8 cellular contexts compared by ENCODE assay signal in the genomic region with DNA sequence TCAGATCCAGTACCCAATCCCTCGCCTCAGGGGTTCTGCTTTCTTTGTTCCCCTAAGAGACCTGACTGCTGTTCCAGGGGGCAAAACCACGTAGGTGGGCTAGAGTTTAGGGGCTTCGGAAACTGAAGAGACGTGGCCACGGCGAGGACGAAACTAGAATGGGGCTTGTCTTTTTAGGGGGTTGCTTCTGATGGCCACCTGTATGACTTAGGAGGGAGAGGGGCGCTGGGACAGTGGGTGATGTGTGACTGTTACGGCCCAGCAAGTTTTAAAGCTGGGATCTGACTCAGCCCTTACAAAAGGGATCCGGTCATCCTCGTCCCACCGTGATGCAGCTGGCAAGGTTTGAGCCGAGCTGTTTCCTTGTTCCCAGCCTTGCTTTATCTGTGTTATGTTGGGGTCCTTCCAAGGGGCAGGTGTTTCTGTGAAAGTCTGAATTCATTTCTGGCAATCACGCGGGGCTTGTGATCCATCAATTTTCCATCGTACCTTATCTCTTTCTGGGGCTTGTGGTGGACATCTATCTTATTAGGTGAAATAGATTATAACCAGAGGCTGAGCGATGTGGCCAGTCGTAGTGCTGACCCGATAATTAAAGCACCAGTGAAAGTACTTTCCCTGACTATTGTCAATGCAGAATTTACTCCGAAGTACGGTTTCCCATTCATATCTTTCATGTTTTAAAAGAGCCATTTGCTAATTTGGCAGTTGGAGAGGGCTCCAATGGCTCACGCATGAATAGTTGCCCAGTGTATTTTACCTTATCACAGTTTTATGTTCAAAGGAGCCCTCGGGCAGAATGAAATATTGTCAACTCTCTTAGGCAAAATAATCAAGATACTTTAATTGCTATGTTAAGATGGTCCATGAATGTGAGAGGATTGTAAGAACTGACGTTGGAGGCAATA. TPM values are rescaled to one million over a fixed set of nuclear protein-coding genes. Genes with fewer than 3 reads are reported as not detected.
DNase-seq lines count a peak whose midpoint lies in the region; ATAC-seq and TF ChIP-seq lines count a peak whose summit lies in the region.

No MANE protein-coding gene starts in this region.

- WGBS in esophagus, 2 donors, result 21% methylated on average over 24 of the region's 24 CpGs

- no peak overlapping the region for H3K27ac Mint-ChIP-seq in naive B cell

- peaks cover 42% of the 10 kb centered on the region for H3K4me1 ChIP-seq in Panc1 (ENCODE audit: control insufficient read depth, insufficient read depth, low read length)
- H3K4me1 ChIP-seq in esophagus (ENCODE audit: control insufficient read depth in 2 of 2, insufficient read depth in 2 of 2, low read length in 1 of 2), result no peaks in the 10 kb centered on the region

- peaks cover 3% of the 10 kb centered on the region; the same call in 1 of the 2 replicates for H3K36me3 ChIP-seq in Panc1 (ENCODE audit: control insufficient read depth, insufficient read depth, low read length)
- no peaks in the 10 kb centered on the region for H3K36me3 ChIP-seq in esophagus (ENCODE audit: control insufficient read depth in 2 of 2, insufficient read depth in 2 of 2, low read length in 1 of 2)

- intact Hi-C loops in Panc1 (cut with micrococcal nuclease; ENCODE audit: unreplicated experiment), result loop anchor here (5.0 kb wide), 1 partner anchor 81 kb away; no protein-coding TSS in a partner anchor

- H3K27me3 Mint-ChIP-seq in naive B cell, result peaks cover 63 to 79% (median 63%) of the 10 kb centered on the region in 3 donors

- ATAC-seq in Panc1 (peak; percentile 37), naive B cell (ENCODE audit: low read depth in 2 of 2) (no peak), HG02885 (IDR thresholded peaks at IDR 0.05; ENCODE audit: poor library complexity, unreplicated experiment) (no peak)

- POLR2A ChIA-PET in Panc1 (lab: Charles Lee), result no interaction called here

- CTCF ChIA-PET in Panc1 (lab: Charles Lee), result no interaction called here

- H3K27ac ChIP-seq in Panc1 (ENCODE audit: low read length) (peak overlapping the region; percentile 94), esophagus (ENCODE audit: low read depth in 2 of 2, low read length in 1 of 2) (peak overlapping the region in 1 of 2 donors; percentile 70)

- no peaks in the 10 kb centered on the region for H3K36me3 Mint-ChIP-seq in naive B cell

- peaks cover 4 to 13% (median 13%) of the 10 kb centered on the region in 3 donors for H3K4me1 Mint-ChIP-seq in naive B cell

- in situ Hi-C loops in Panc1 (cut with HindIII; ENCODE audit: low pct_unique_long_range_greater_than_20kb, low sequenced_read_pairs), result no loop called here

- H3K27me3 ChIP-seq in Panc1 (ENCODE audit: control insufficient read depth, insufficient read depth, low read length), result no peaks in the 10 kb centered on the region
- H3K27me3 ChIP-seq in esophagus (ENCODE audit: control insufficient read depth in 1 of 2, insufficient read depth in 2 of 2, low read length in 2 of 2), result no peaks in the 10 kb centered on the region

- BruUV-seq in Panc1 (replicated peaks; lab: Mats Ljungman, UMichigan), result TSS peak; percentile 58

- no peak for TF ChIP-seq CTCF in GM12864 (IDR thresholded peaks at IDR 0.05; ENCODE audit: low read depth, low read length, missing control alignments)
- no peak for TF ChIP-seq CTCF in Panc1 (IDR thresholded peaks at IDR 0.05)

- no peaks in the 10 kb centered on the region for H3K9me3 ChIP-seq in Panc1 (ENCODE audit: control insufficient read depth, insufficient read depth, low read depth, low read length)
- H3K9me3 ChIP-seq in esophagus (ENCODE audit: control insufficient read depth in 2 of 2, insufficient read depth in 1 of 2, low read depth in 1 of 2, low read length in 1 of 2), result no peaks in the 10 kb centered on the region

- DNase-seq in GM12864 (ENCODE audit: low read depth), result no peak
- no peak for DNase-seq in Panc1 (ENCODE audit: low read depth, low spot score)
- no peak for DNase-seq in naive B cell
- no peak for DNase-seq in NCI-H446 treated with DMSO at 0.1 percent for 48 hours (lab: John Stamatoyannopoulos, UW)
- no peak for DNase-seq in NCI-H187 treated with DMSO at 0.1 percent for 48 hours (lab: John Stamatoyannopoulos, UW)
- no peak for DNase-seq in pons (ENCODE audit: low spot score)

- H3K4me3 ChIP-seq in GM12864 (ENCODE audit: low read depth, low read length), result peak overlapping the region; percentile 0; the same call in 1 of the 2 replicates
- peak overlapping the region; percentile 86 to 89 for H3K4me3 ChIP-seq in Panc1 (ENCODE audit: low read depth in 2 of 2, low read length in 2 of 2)
- peak overlapping the region; percentile 54 to 67 for H3K4me3 ChIP-seq in esophagus (ENCODE audit: low read depth in 1 of 2, low read length in 2 of 2)

- H3K4me3 Mint-ChIP-seq in naive B cell, result peak overlapping the region in 7 of 8 donors; percentile 44 to 80 (median 67)

- peaks cover 0 to 7% (median 2%) of the 10 kb centered on the region in 7 donors for H3K9me3 Mint-ChIP-seq in naive B cell

RNA-seq across cellular contexts. Expression of gene MET, which starts 0.9 kb away (rescaled TPM):
- 103 TPM for total RNA-seq in Panc1 (2021; ENCODE audit: unreplicated experiment)
- 33.7 TPM for polyA plus RNA-seq in Panc1 (2012; ENCODE audit: insufficient read length)
- polyA plus RNA-seq in esophagus (1 to 10 TPM; 1.2 to 2.1 TPM), naive B cell (ENCODE audit: low read depth in 6 of 6) (not detected)

Comparison
In these comparisons a context has a peak if more than half of its experiments do, and no peak if none do; other contexts are left out.
1. H3K4me3 ChIP-seq: peak in every context shown above with its lines; median percentile 88 in Panc1; 60 in esophagus; 0 in GM12864.